11 cellular contexts compared by ENCODE assay signal in the genomic region with DNA sequence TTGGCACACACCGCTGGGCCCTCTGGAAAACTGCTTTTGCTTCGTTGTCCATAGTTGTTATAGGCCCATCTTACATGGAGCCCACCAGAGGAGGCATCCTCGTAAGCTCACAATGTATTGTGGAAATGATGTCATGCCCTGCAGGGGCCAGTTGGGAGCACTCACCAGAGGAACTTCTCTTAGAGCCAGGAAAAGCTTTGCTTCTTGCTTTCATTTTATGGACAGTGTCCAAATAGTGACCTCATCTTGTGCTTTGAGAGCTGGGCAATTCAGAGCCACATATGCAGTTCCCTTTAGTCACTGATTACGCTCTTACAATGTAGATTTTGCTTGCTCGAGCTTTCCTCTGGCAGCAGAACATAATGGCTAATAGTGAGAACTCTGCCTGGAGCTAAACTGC.
A peak's percentile ranks its signal among the peaks of the same experiment; 100 is the strongest.
DNase-seq lines count a peak whose midpoint lies in the region; ATAC-seq, FAIRE-seq and TF ChIP-seq lines count a peak whose summit lies in the region.
"Had no signal": no experiment of that assay in that cellular context is flagged by ENCODE, and none has a peak within 500 bp of the region (broad histone marks: within the 10 kb centered on the region; RNA-seq: fewer than 3 reads in every experiment).

No MANE protein-coding gene starts in this region.

- H3K9me3 ChIP-seq in pancreas, result no peaks in the 10 kb centered on the region
- H3K9me3 ChIP-seq in testis, result no peaks in the 10 kb centered on the region

- no peaks in the 10 kb centered on the region for H3K36me3 ChIP-seq in pancreas
- H3K36me3 ChIP-seq in testis (ENCODE audit: low read depth, missing control alignments), result no peaks in the 10 kb centered on the region

- peak; percentile 26 for FAIRE-seq in pancreas (lab: Jason Lieb, UNC)

- H3K4me1 ChIP-seq in pancreas (no peaks in the 10 kb centered on the region), testis (no peaks in the 10 kb centered on the region)

- no peak overlapping the region for H3K4me3 ChIP-seq in pancreas
- H3K4me3 ChIP-seq in testis, result no peak overlapping the region

- no peak overlapping the region for H3K4me3 Mint-ChIP-seq in naive thymus-derived CD8-positive, alpha-beta T cell
- H3K4me3 Mint-ChIP-seq: natural killer cell had no signal

- POLR2A ChIA-PET in naive thymus-derived CD8-positive, alpha-beta T cell (lab: Charles Lee), result no interaction called here

- DNase-seq in G401 (ENCODE audit: low spot score), result peak; percentile 73
- peak; percentile 53 to 56 for DNase-seq in SHP77 (lab: John Stamatoyannopoulos, UW)
- peak; percentile 23 for DNase-seq in fibroblast of the conjunctiva (ENCODE audit: low read depth)
- peak in 4 of 6 donors; percentile 13 to 24 (median 20) for DNase-seq in pancreas
- no peak for DNase-seq in testis
- no peak for DNase-seq in naive thymus-derived CD8-positive, alpha-beta T cell
- no peak for DNase-seq in activated CD8-positive, alpha-beta memory T cell treated with anti-CD3 and anti-CD28 coated beads for 24 hours
- DNase-seq: cortex of kidney, natural killer cell, T-helper 9 cell had no signal

- no peak for TF ChIP-seq CTCF in pancreas (IDR thresholded peaks at IDR 0.05)
- no peak for TF ChIP-seq CTCF in testis (IDR thresholded peaks at IDR 0.05)

- intact Hi-C loops in pancreas (cut with DNase I), result no loop called here
- intact Hi-C loops in testis (cut with DNase I; ENCODE audit: low total_unique reads), result no loop called here

- no peak overlapping the region for H3K27ac Mint-ChIP-seq in naive thymus-derived CD8-positive, alpha-beta T cell
- H3K27ac Mint-ChIP-seq: natural killer cell had no signal

- TF ChIP-seq POLR2A in testis (IDR thresholded peaks at IDR 0.05), result no peak

- H3K4me1 Mint-ChIP-seq in naive thymus-derived CD8-positive, alpha-beta T cell, result no peaks in the 10 kb centered on the region
- H3K4me1 Mint-ChIP-seq: natural killer cell had no signal

- in situ Hi-C loops in G401 (cut with HindIII; ENCODE audit: low sequenced_read_pairs), result no loop called here

- WGBS in pancreas, 2 donors, result 31 to 38% methylated on average over 5 of the region's 5 CpGs
- 58 to 71% methylated on average over 5 of the region's 5 CpGs for WGBS in testis, 2 donors

- ATAC-seq in pancreas (peak; percentile 86 to 93 (median 91)), HG03097 (IDR thresholded peaks at IDR 0.05; ENCODE audit: low FRiP score, unreplicated experiment) (no peak)
- ATAC-seq in naive thymus-derived CD8-positive, alpha-beta T cell, result no peak

- peaks cover 0 to 2% (median 0%) of the 10 kb centered on the region in 9 donors for H3K9me3 Mint-ChIP-seq in naive thymus-derived CD8-positive, alpha-beta T cell
- H3K9me3 Mint-ChIP-seq: natural killer cell had no signal

- H3K27me3 ChIP-seq in pancreas (peaks cover 0 to 3% (median 0%) of the 10 kb centered on the region in 4 donors), testis (no peaks in the 10 kb centered on the region)

- no peak overlapping the region for H3K27ac ChIP-seq in pancreas
- no peak overlapping the region for H3K27ac ChIP-seq in testis

- H3K36me3 Mint-ChIP-seq in naive thymus-derived CD8-positive, alpha-beta T cell, result no peaks in the 10 kb centered on the region
- H3K36me3 Mint-ChIP-seq: natural killer cell had no signal

- H3K27me3 Mint-ChIP-seq in naive thymus-derived CD8-positive, alpha-beta T cell, result peaks cover 12 to 54% (median 21%) of the 10 kb centered on the region in 5 donors

Comparison
In these comparisons a context has a peak if more than half of its experiments do, and no peak if none do; other contexts are left out.
1. DNase-seq: peak in G401 (single experiment), SHP77 (2 of 2), fibroblast of the conjunctiva (single experiment) and pancreas (4 of 6); none in testis (single experiment), naive thymus-derived CD8-positive, alpha-beta T cell (0 of 10) and activated CD8-positive, alpha-beta memory T cell treated with anti-CD3 and anti-CD28 coated beads for 24 hours (single experiment).
2. ATAC-seq: peak in pancreas (4 of 4); none in HG03097 (single experiment) and naive thymus-derived CD8-positive, alpha-beta T cell (0 of 2).